In the genomic region with DNA sequence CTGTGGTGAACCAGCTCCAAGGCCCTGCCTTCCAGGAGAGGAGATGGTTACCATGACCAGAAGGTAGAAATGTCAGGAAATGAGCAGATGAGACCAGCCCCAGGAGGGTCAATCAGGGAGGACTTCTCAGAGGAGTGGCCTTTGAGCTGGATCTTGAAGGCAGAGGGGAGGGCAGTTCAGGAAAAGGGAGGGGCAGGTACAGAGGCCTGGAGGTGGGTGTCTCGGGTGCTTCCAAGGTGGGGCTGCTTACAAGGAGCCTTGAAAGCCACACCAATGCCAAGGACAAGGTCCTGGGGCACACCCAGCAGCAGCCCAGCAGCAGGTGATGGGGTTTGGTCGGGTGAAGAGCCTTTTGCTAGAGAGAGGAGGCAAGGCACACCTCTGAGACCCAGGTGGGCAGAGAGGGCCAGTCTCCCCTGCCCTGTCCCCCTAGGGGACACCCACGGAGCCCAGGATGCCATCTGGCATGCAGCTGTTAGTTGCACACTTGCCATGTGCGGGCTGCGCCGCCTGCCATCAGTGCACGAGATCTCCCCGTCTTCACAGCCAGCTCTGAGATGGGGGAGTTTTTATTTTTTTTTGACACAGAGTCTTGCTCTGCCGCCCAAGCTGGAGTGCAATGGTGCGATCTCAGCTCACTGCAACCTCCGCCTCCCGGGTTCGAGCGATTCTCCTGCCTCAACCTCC, we compare ENCODE assay signal across 18 cellular contexts. TPM values are rescaled to one million over a fixed set of nuclear protein-coding genes. Genes with fewer than 3 reads are reported as not detected.
DNase-seq lines count a peak whose midpoint lies in the region; FAIRE-seq and TF ChIP-seq lines count a peak whose summit lies in the region.
"Had no signal": no experiment of that assay in that cellular context is flagged by ENCODE, and none has a peak within 500 bp of the region (broad histone marks: within the 10 kb centered on the region; RNA-seq: fewer than 3 reads in every experiment).

No MANE protein-coding gene starts in this region.

- H3K9ac ChIP-seq in colonic mucosa (ENCODE audit: low read depth in 2 of 2, low read length in 2 of 2) (no peak overlapping the region), neuronal stem cell (ENCODE audit: low read depth, low read length, poor library complexity) (no peak overlapping the region), trophoblast cell (ENCODE audit: low read length) (no peak overlapping the region)

- WGBS in neuronal stem cell (ENCODE audit: extremely low coverage in 2 of 2, insufficient read length in 2 of 2, insufficient replicate concordance in 1 of 2), 2 donors = no CpG with 5 or more reads among the region's 14 CpGs
- WGBS in trophoblast cell (ENCODE audit: extremely low coverage, insufficient coverage, insufficient read length) = no CpG with 5 or more reads among the region's 14 CpGs

- peak; percentile 38 for DNase-seq in colonic mucosa
- DNase-seq in neuronal stem cell (ENCODE audit: low spot score) = no peak
- DNase-seq in trophoblast cell = no peak
- DNase-seq in middle frontal gyrus (ENCODE audit: extremely low spot score, low spot score) = no peak
- no peak for DNase-seq in urothelium cell line (ENCODE audit: low spot score)
- DNase-seq: MV-4-11, NCI-H1417, NCI-H187 treated with DMSO at 0.1 percent for 48 hours, NCI-H446 treated with DMSO at 0.1 percent for 48 hours, NCI-H748 treated with DMSO at 0.1 percent for 48 hours, OCI-M1, RPMI8226, SIG-M5 had no signal

- H2BK120ac ChIP-seq in neuronal stem cell (ENCODE audit: low read depth, low read length) (no peak overlapping the region), trophoblast cell (ENCODE audit: insufficient read depth, low read length, poor library complexity) (no peak overlapping the region)

- no peak overlapping the region for H4K91ac ChIP-seq in neuronal stem cell (ENCODE audit: low read depth, low read length, poor library complexity)
- H4K91ac ChIP-seq in trophoblast cell (ENCODE audit: low read depth, low read length) = no peak overlapping the region

- no peak overlapping the region for H3K4me3 ChIP-seq in HEK293 (ENCODE audit: low read depth, low read length)
- H3K4me3 ChIP-seq in colonic mucosa = no peak overlapping the region
- H3K4me3 ChIP-seq in neuronal stem cell (ENCODE audit: low read length in 2 of 2) = no peak overlapping the region
- H3K4me3 ChIP-seq in trophoblast cell (ENCODE audit: low read depth, low read length) = no peak overlapping the region

- H3K18ac ChIP-seq in neuronal stem cell (ENCODE audit: low read length) (no peak overlapping the region), trophoblast cell (ENCODE audit: low read length) (no peak overlapping the region)

- H2AK5ac ChIP-seq in neuronal stem cell (ENCODE audit: low read depth, low read length) (no peak overlapping the region), trophoblast cell (ENCODE audit: low read length) (no peak overlapping the region)

- CTCF ChIA-PET in HEK293 (lab: Yijun Ruan, JAX) = interaction anchor here (0.6 kb wide), 1 partner anchor 626 kb away, joined by 3 read pairs; no protein-coding TSS in a partner anchor

- peaks cover 2% of the 10 kb centered on the region for H3K79me1 ChIP-seq in neuronal stem cell (ENCODE audit: low read depth, low read length)
- H3K79me1 ChIP-seq in trophoblast cell (ENCODE audit: low read length) = no peaks in the 10 kb centered on the region

- H3K79me2 ChIP-seq in trophoblast cell (ENCODE audit: control insufficient read depth, insufficient read depth, low read length, poor library complexity) = no peaks in the 10 kb centered on the region

- H4K8ac ChIP-seq in neuronal stem cell (ENCODE audit: low read depth, low read length) (no peak overlapping the region), trophoblast cell (ENCODE audit: low read depth, low read length) (no peak overlapping the region)

- H2BK12ac ChIP-seq in neuronal stem cell (ENCODE audit: low read length) (no peak overlapping the region), trophoblast cell (ENCODE audit: low read length) (no peak overlapping the region)

- H3K27me3 ChIP-seq in colonic mucosa = no peaks in the 10 kb centered on the region
- no peaks in the 10 kb centered on the region for H3K27me3 ChIP-seq in neuronal stem cell (ENCODE audit: control insufficient read depth in 3 of 3, insufficient read depth in 3 of 3, low read depth in 1 of 3, low read length in 3 of 3)
- no peaks in the 10 kb centered on the region for H3K27me3 ChIP-seq in trophoblast cell (ENCODE audit: insufficient read depth, low read length)

- H4K12ac ChIP-seq in trophoblast cell (ENCODE audit: low read depth, low read length) = no peak overlapping the region

- H3K4me1 ChIP-seq in HEK293 (ENCODE audit: control insufficient read depth, insufficient read depth, low read length) = no peaks in the 10 kb centered on the region
- H3K4me1 ChIP-seq in colonic mucosa = no peaks in the 10 kb centered on the region
- H3K4me1 ChIP-seq in neuronal stem cell (ENCODE audit: control insufficient read depth in 2 of 2, insufficient read depth in 1 of 2, low read depth in 1 of 2, low read length in 2 of 2) = no peaks in the 10 kb centered on the region
- peaks cover 2 to 4% of the 10 kb centered on the region in 2 experiments for H3K4me1 ChIP-seq in trophoblast cell (ENCODE audit: control insufficient read depth in 1 of 2, insufficient read depth in 2 of 2, low read length in 2 of 2)

- POLR2A ChIA-PET in HEK293 (lab: Yijun Ruan, JAX) = no interaction called here

- no peak overlapping the region for H2BK15ac ChIP-seq in neuronal stem cell (ENCODE audit: low read length)

- H2BK5ac ChIP-seq in neuronal stem cell (ENCODE audit: low read length) (no peak overlapping the region), trophoblast cell (ENCODE audit: low read depth, low read length, poor library complexity) (no peak overlapping the region)

- H3K9me3 ChIP-seq in HEK293 (ENCODE audit: control insufficient read depth, insufficient read depth, low read depth, low read length) = no peaks in the 10 kb centered on the region
- no peaks in the 10 kb centered on the region for H3K9me3 ChIP-seq in colonic mucosa
- peaks cover 0 to 3% of the 10 kb centered on the region in 2 donors for H3K9me3 ChIP-seq in neuronal stem cell (replicated peaks in 1 of 2; ENCODE audit: control insufficient read depth in 2 of 2, insufficient read depth in 1 of 2, low read depth in 1 of 2, low read length in 2 of 2)
- no peaks in the 10 kb centered on the region for H3K9me3 ChIP-seq in trophoblast cell (ENCODE audit: insufficient read depth, low read depth, low read length)

- H3K36me3 ChIP-seq in HEK293 (ENCODE audit: control insufficient read depth in 2 of 2, insufficient read depth in 1 of 2, low read length in 2 of 2) (peaks cover 4 to 85% of the 10 kb centered on the region in 2 experiments; a peak in 2 of 3 replicates), colonic mucosa (no peaks in the 10 kb centered on the region), neuronal stem cell (replicated peaks in 1 of 2; ENCODE audit: control insufficient read depth in 2 of 2, insufficient read depth in 2 of 2, low read length in 2 of 2) (peaks cover 12 to 47% of the 10 kb centered on the region in 2 donors), trophoblast cell (ENCODE audit: control insufficient read depth in 1 of 2, insufficient read depth in 2 of 2, low read length in 2 of 2) (peaks cover 31 to 42% of the 10 kb centered on the region in 2 experiments)

- H3K23ac ChIP-seq in neuronal stem cell (ENCODE audit: low read depth, low read length, poor library complexity) (no peak overlapping the region), trophoblast cell (ENCODE audit: low read length) (no peak overlapping the region)

- no peak overlapping the region for H3K4me2 ChIP-seq in neuronal stem cell (ENCODE audit: insufficient read depth, low read length, poor library complexity, severe bottlenecking)
- H3K4me2 ChIP-seq in trophoblast cell (ENCODE audit: low read length) = no peak overlapping the region

- FAIRE-seq in urothelium cell line (lab: Jason Lieb, UNC) = no peak
- FAIRE-seq: H54, HTR-8/SVneo had no signal

- H3K14ac ChIP-seq in neuronal stem cell (ENCODE audit: low read length) = peak overlapping the region; percentile 50
- no peak overlapping the region for H3K14ac ChIP-seq in trophoblast cell (ENCODE audit: low read length)

- no peak overlapping the region for H3K27ac ChIP-seq in HEK293 (ENCODE audit: extremely low read depth, low read depth, low read length)
- H3K27ac ChIP-seq in colonic mucosa = no peak overlapping the region
- H3K27ac ChIP-seq in neuronal stem cell (replicated peaks; ENCODE audit: low read length) = no peak overlapping the region
- H3K27ac ChIP-seq in trophoblast cell (ENCODE audit: low read depth, low read length) = no peak overlapping the region
- H3K27ac ChIP-seq: C4-2B had no signal

- H2AFZ ChIP-seq in neuronal stem cell (ENCODE audit: low read length) (no peak overlapping the region), trophoblast cell (ENCODE audit: insufficient read depth, low read length, poor library complexity) (no peak overlapping the region)

- TF ChIP-seq CTCF in HEK293 (tag by site-specific recombination; IDR thresholded peaks at IDR 0.05) (no peak), colonic mucosa (IDR thresholded peaks at IDR 0.05) (no peak)

- intact Hi-C loops in colonic mucosa (cut with DNase I) = no loop called here

- no peak overlapping the region for H3K4ac ChIP-seq in neuronal stem cell (ENCODE audit: low read length)
- no peak overlapping the region for H3K4ac ChIP-seq in trophoblast cell (ENCODE audit: low read depth, low read length)

TF ChIP-seq in HEK293, 187 proteins besides CTCF, POLR2A, EP300 and RAD21:
- TF ChIP-seq ZNF2 (tag by site-specific recombination; IDR thresholded peaks at IDR 0.05) = no peak
- TF ChIP-seq ZNF221 (tag by site-specific recombination; IDR thresholded peaks at IDR 0.05; ENCODE audit: borderline replicate concordance) = no peak
- peak; percentile 79 for TF ChIP-seq ZNF623 (tag by site-specific recombination; IDR thresholded peaks at IDR 0.05)

TF ChIP-seq in PFSK-1, 5 proteins besides CTCF, POLR2A, EP300 and RAD21 (continues in another document):
- TF ChIP-seq POLR2AphosphoS5 (IDR thresholded peaks at IDR 0.05; ENCODE audit: low read depth, low read length) (0 out of 2 replicates have a peak, but pooled peaks have one; percentile 27), TAF1 (IDR thresholded peaks at IDR 0.05; ENCODE audit: borderline replicate concordance, insufficient read depth, low read length) (no peak)

RNA-seq across cellular contexts. Expression of gene SLC66A1, which starts 18.5 kb away (rescaled TPM):
- polyA plus RNA-seq in PFSK-1 (2012; ENCODE audit: insufficient read length, low read depth) = 60.5 TPM
- total RNA-seq in colonic mucosa = 10 to 100 TPM; 10.6 to 13.1 TPM
- 11.4 TPM for polyA plus RNA-seq in neuronal stem cell (2013, experiment 1 of 2)
- 11.4 TPM for polyA plus RNA-seq in neuronal stem cell (2013, experiment 2 of 2)
- polyA plus RNA-seq in trophoblast cell (2013) = 20.1 and 20.3 TPM in 2 replicates

RNA-seq across cellular contexts. Expression of gene AKR7A2, which starts 18.6 kb away (rescaled TPM):
- 41.3 TPM for polyA plus RNA-seq in PFSK-1 (2012; ENCODE audit: insufficient read length, low read depth)
- 100 to 1,000 TPM; 112 to 129 TPM for total RNA-seq in colonic mucosa
- polyA plus RNA-seq in neuronal stem cell (2013, experiment 1 of 2) = 43.2 TPM
- 43.8 TPM for polyA plus RNA-seq in neuronal stem cell (2013, experiment 2 of 2)
- 60.1 and 60.6 TPM in 2 replicates for polyA plus RNA-seq in trophoblast cell (2013)

RNA-seq across cellular contexts. Expression of gene AKR7A3, which starts 42.0 kb away (rescaled TPM):
- polyA plus RNA-seq in PFSK-1 (2012; ENCODE audit: insufficient read length, low read depth) = 0.34 TPM
- 100 to 1,000 TPM in 1 of 2 donors, 10 to 100 TPM in 1; 97.0 to 119 TPM for total RNA-seq in colonic mucosa
- 0.71 TPM for polyA plus RNA-seq in neuronal stem cell (2013, experiment 1 of 2)
- polyA plus RNA-seq in neuronal stem cell (2013, experiment 2 of 2) = 0.62 TPM
- 0.40 TPM in 2 replicates for polyA plus RNA-seq in trophoblast cell (2013)
